27 cellular contexts compared by ENCODE assay signal in genomic region chr5:91077623-91078022, GRCh38.
"Had no signal": no experiment of that assay in that cellular context is flagged by ENCODE, and none has a peak within 500 bp of the region (broad histone marks: within the 10 kb centered on the region; RNA-seq: fewer than 3 reads in every experiment).

No MANE protein-coding gene starts in this region.

- FAIRE-seq: kidney, pancreas had no signal

- H3K4me2 ChIP-seq: smooth muscle cell had no signal

- H3K27me3 ChIP-seq: cardiac muscle cell, colonic mucosa, gastroesophageal sphincter, pancreas, right atrium auricular region, stomach, suprapubic skin, tibial nerve had no signal

- H3K4me1 ChIP-seq: colonic mucosa had no signal

- DNase-seq: activated B cell treated with CpG ODN at 0.5 μM for 24 hours; activated CD4-positive, alpha-beta T cell treated with anti-CD3 and anti-CD28 coated beads, Interleukin-2, amount 50 U/mL, for 1 hour; activated CD8-positive, alpha-beta T cell treated with anti-CD3 and anti-CD28 coated beads for 36 hours; activated naive CD4-positive, alpha-beta T cell; activated T-cell treated with anti-CD3 and anti-CD28 coated beads, Interleukin-2, amount 50 U/mL, for 4 hours; cerebellar nuclear complex; colonic mucosa; effector CD8-positive, alpha-beta T cell; erythroblast; hippocampal formation; kidney; naive thymus-derived CD8-positive, alpha-beta T cell; nucleus accumbens; pancreas; psoas muscle; stimulated activated CD4-positive, alpha-beta T cell treated with anti-CD3 and anti-CD28 coated beads, Interleukin-1b, Interleukin-23, amount 100 ng/mL, for 48 hours; stimulated activated CD4-positive, alpha-beta T cell treated with anti-CD3 and anti-CD28 coated beads, Interleukin-4, amount 100 ng/mL, for 4 hours; stimulated activated CD8-positive, alpha-beta memory T cell treated with anti-CD3 and anti-CD28 coated beads, Interleukin-4, amount 100 ng/mL, for 48 hours; stomach; T-helper 2 cell had no signal

- H3K9me3 ChIP-seq: colonic mucosa, gastroesophageal sphincter, pancreas, psoas muscle, right atrium auricular region, stomach, suprapubic skin, tibial nerve had no signal

- ATAC-seq: activated CD8-positive, alpha-beta T cell treated with anti-CD3 and anti-CD28 coated beads for 36 hours; gastroesophageal sphincter; naive thymus-derived CD8-positive, alpha-beta T cell; pancreas; psoas muscle; stimulated activated memory B cell treated with anti-CD40 and anti-IgM and Interleukin-4, amounts not matched to agents 10 μg/mL and 1 μg/mL and 100 μg/mL, for 72 hours had no signal

- H3K27ac ChIP-seq: cardiac muscle cell, colonic mucosa, pancreas, psoas muscle, right atrium auricular region, stomach, suprapubic skin had no signal

- H3K4me3 ChIP-seq: cardiac muscle cell, colonic mucosa, gastroesophageal sphincter, pancreas, psoas muscle, right atrium auricular region, smooth muscle cell, stomach, suprapubic skin, tibial nerve had no signal

- H3K36me3 ChIP-seq: cardiac muscle cell, colonic mucosa, gastroesophageal sphincter, pancreas, right atrium auricular region, stomach, suprapubic skin, tibial nerve had no signal
